ENCODE assay signal across 8 cellular contexts in genomic region chr5:76372320-76373054, GRCh38. TPM values are rescaled to one million over a fixed set of nuclear protein-coding genes. Genes with fewer than 3 reads are reported as not detected.
A peak's percentile ranks its signal among the peaks of the same experiment; 100 is the strongest.
DNase-seq lines count a peak whose midpoint lies in the region; ATAC-seq and TF ChIP-seq lines count a peak whose summit lies in the region.

No MANE protein-coding gene starts in this region.

- H4K8ac ChIP-seq in mesenchymal stem cell (ENCODE audit: low read length): peak overlapping the region; percentile 52

- peak overlapping the region in 1 of 2 experiments; percentile 19 for H3K14ac ChIP-seq in mesenchymal stem cell (ENCODE audit: low read length in 2 of 2)

- peaks cover 0 to 20% (median 7%) of the 10 kb centered on the region in 4 donors for H3K4me1 Mint-ChIP-seq in CD4-positive, CD25-positive, alpha-beta regulatory T cell
- H3K4me1 Mint-ChIP-seq in MCF 10A (ENCODE audit: insufficient read depth, unreplicated experiment): peaks cover 14% of the 10 kb centered on the region

- no peak overlapping the region for H2BK5ac ChIP-seq in mesenchymal stem cell (ENCODE audit: low read depth, low read length, poor library complexity, severe bottlenecking)

- H3K4me3 Mint-ChIP-seq in CD4-positive, CD25-positive, alpha-beta regulatory T cell: no peak overlapping the region
- no peak overlapping the region for H3K4me3 Mint-ChIP-seq in MCF 10A (ENCODE audit: unreplicated experiment)

- peak overlapping the region in 1 of 2 experiments; percentile 65 for H2BK12ac ChIP-seq in mesenchymal stem cell (ENCODE audit: low read length in 2 of 2)

- H3K4ac ChIP-seq in mesenchymal stem cell (ENCODE audit: low read depth in 1 of 2, low read length in 2 of 2): peak overlapping the region; percentile 6 to 57

- intact Hi-C loops in MCF 10A (cut with micrococcal nuclease): no loop called here

- BruUV-seq in MCF 10A (replicated peaks; lab: Mats Ljungman, UMichigan): no TSS peak

- POLR2A ChIA-PET in MCF 10A (lab: Yijun Ruan, JAX): interaction anchor here (1.1 to 1.3 kb wide), 2 partner anchors 12 to 657 kb away, joined by 4 to 5 read pairs; partner anchors contain the start of gene AGGF1

- no peak overlapping the region for H2BK15ac ChIP-seq in mesenchymal stem cell (ENCODE audit: low read depth, poor library complexity, severe bottlenecking)

- H3K27me3 Mint-ChIP-seq in CD4-positive, CD25-positive, alpha-beta regulatory T cell: peaks cover 4% of the 10 kb centered on the region
- no peaks in the 10 kb centered on the region for H3K27me3 Mint-ChIP-seq in MCF 10A (ENCODE audit: insufficient read depth, unreplicated experiment)

- no peak overlapping the region for H2AK5ac ChIP-seq in mesenchymal stem cell (ENCODE audit: low read length, severe bottlenecking)

- peak overlapping the region; percentile 5 for H4K91ac ChIP-seq in mesenchymal stem cell (ENCODE audit: low read length)

- H3K36me3 Mint-ChIP-seq in CD4-positive, CD25-positive, alpha-beta regulatory T cell: no peaks in the 10 kb centered on the region
- no peaks in the 10 kb centered on the region for H3K36me3 Mint-ChIP-seq in MCF 10A (ENCODE audit: insufficient read depth, unreplicated experiment)

- 24% methylated on average over 11 of the region's 11 CpGs for WGBS in mesenchymal stem cell

- DNase-seq in CD4-positive, CD25-positive, alpha-beta regulatory T cell: no peak
- peak; percentile 80 for DNase-seq in LHCN-M2 (ENCODE audit: low read depth)
- peak; percentile 90 for DNase-seq in MCF 10A (ENCODE audit: unreplicated experiment)
- DNase-seq in mesenchymal stem cell: peak; percentile 96
- no peak for DNase-seq in stimulated activated CD4-positive, alpha-beta T cell treated with anti-CD3 and anti-CD28 coated beads, Interleukin-4, amount 100 ng/mL, for 4 hours
- DNase-seq in right atrium auricular region (ENCODE audit: low spot score): no peak

- no peak overlapping the region for H3K27ac ChIP-seq in CD4-positive, CD25-positive, alpha-beta regulatory T cell (ENCODE audit: insufficient read depth, low read length, poor library complexity, severe bottlenecking)
- H3K27ac ChIP-seq in mesenchymal stem cell (ENCODE audit: low read length, poor library complexity, severe bottlenecking) (no peak overlapping the region), right atrium auricular region (no peak overlapping the region)

- H3K9me3 ChIP-seq in CD4-positive, CD25-positive, alpha-beta regulatory T cell (ENCODE audit: control insufficient read depth in 2 of 2, low read length in 2 of 2): no peaks in the 10 kb centered on the region
- H3K9me3 ChIP-seq in mesenchymal stem cell (ENCODE audit: control insufficient read depth, low read length): no peaks in the 10 kb centered on the region
- H3K9me3 ChIP-seq in right atrium auricular region: no peaks in the 10 kb centered on the region

- no peak overlapping the region for H2BK120ac ChIP-seq in mesenchymal stem cell (ENCODE audit: low read depth, low read length)

- peak overlapping the region in 2 of 3 donors; percentile 35 to 36 for H3K27ac Mint-ChIP-seq in CD4-positive, CD25-positive, alpha-beta regulatory T cell
- H3K27ac Mint-ChIP-seq in MCF 10A (ENCODE audit: low read depth, unreplicated experiment): no peak overlapping the region

- H3K9me3 Mint-ChIP-seq in CD4-positive, CD25-positive, alpha-beta regulatory T cell: no peaks in the 10 kb centered on the region
- H3K9me3 Mint-ChIP-seq in MCF 10A (ENCODE audit: unreplicated experiment): peaks cover 7% of the 10 kb centered on the region

- TF ChIP-seq CTCF in MCF 10A (IDR thresholded peaks at IDR 0.05; ENCODE audit: unreplicated experiment) (no peak), right atrium auricular region (IDR thresholded peaks at IDR 0.05) (no peak)

- peaks cover 8% of the 10 kb centered on the region for H3K36me3 ChIP-seq in CD4-positive, CD25-positive, alpha-beta regulatory T cell (ENCODE audit: control insufficient read depth, insufficient read depth, low read length)
- H3K36me3 ChIP-seq in mesenchymal stem cell (ENCODE audit: control insufficient read depth in 1 of 2, insufficient read depth in 2 of 2, low read depth in 1 of 2, low read length in 2 of 2): no peaks in the 10 kb centered on the region
- H3K36me3 ChIP-seq in right atrium auricular region: no peaks in the 10 kb centered on the region

- peak overlapping the region; percentile 64 to 73 for H3K18ac ChIP-seq in mesenchymal stem cell (ENCODE audit: low read depth in 1 of 2, low read length in 2 of 2)

- H3K27me3 ChIP-seq in CD4-positive, CD25-positive, alpha-beta regulatory T cell (ENCODE audit: control insufficient read depth, insufficient read depth, low read length): no peaks in the 10 kb centered on the region
- H3K27me3 ChIP-seq in mesenchymal stem cell (ENCODE audit: control insufficient read depth in 1 of 2, insufficient read depth in 1 of 2, low read length in 2 of 2) (peaks cover 2 to 4% of the 10 kb centered on the region in 2 experiments), right atrium auricular region (no peaks in the 10 kb centered on the region)

- no peak overlapping the region for H2AFZ ChIP-seq in mesenchymal stem cell (ENCODE audit: low read depth, low read length)

- no peak overlapping the region for H3K9ac ChIP-seq in mesenchymal stem cell (ENCODE audit: low read length)

- no peak overlapping the region for H3K23ac ChIP-seq in mesenchymal stem cell (ENCODE audit: low read length in 2 of 2)

- ATAC-seq in CD4-positive, CD25-positive, alpha-beta regulatory T cell (ENCODE audit: low read depth in 2 of 2): no peak
- ATAC-seq in HG02852 (IDR thresholded peaks at IDR 0.05; ENCODE audit: unreplicated experiment): no peak
- ATAC-seq in GM18867 (IDR thresholded peaks at IDR 0.05; ENCODE audit: unreplicated experiment): no peak

- no peak overlapping the region for H3K4me2 ChIP-seq in mesenchymal stem cell (ENCODE audit: low read length, poor library complexity, severe bottlenecking)

- H3K4me1 ChIP-seq in CD4-positive, CD25-positive, alpha-beta regulatory T cell (ENCODE audit: control insufficient read depth, insufficient read depth, low read length, poor library complexity, severe bottlenecking): no peaks in the 10 kb centered on the region
- H3K4me1 ChIP-seq in mesenchymal stem cell (ENCODE audit: control insufficient read depth, insufficient read depth, low read depth, low read length) (peaks cover 11% of the 10 kb centered on the region), right atrium auricular region (peaks cover 0 to 7% of the 10 kb centered on the region in 2 donors)

- no peaks in the 10 kb centered on the region for H3K79me1 ChIP-seq in mesenchymal stem cell (replicated peaks; ENCODE audit: low read length, poor library complexity, severe bottlenecking)

- CTCF ChIA-PET in MCF 10A (lab: Yijun Ruan, JAX): interaction anchor here (1.1 to 1.4 kb wide), 2 partner anchors 34 to 169 kb away, joined by 3 to 4 read pairs; no protein-coding TSS in a partner anchor

- no peak overlapping the region for H3K4me3 ChIP-seq in CD4-positive, CD25-positive, alpha-beta regulatory T cell (ENCODE audit: low read depth, low read length)
- no peak overlapping the region for H3K4me3 ChIP-seq in mesenchymal stem cell (ENCODE audit: insufficient read depth in 1 of 2, low read depth in 1 of 2, low read length in 2 of 2)
- no peak overlapping the region for H3K4me3 ChIP-seq in right atrium auricular region

RNA-seq across cellular contexts. Expression of gene IQGAP2, which starts 30.6 kb away (rescaled TPM):
- total RNA-seq in CD4-positive, CD25-positive, alpha-beta regulatory T cell: 214 TPM
- 10 to 100 TPM; 53.9 to 70.2 (median 59.2) TPM for polyA plus RNA-seq in CD4-positive, CD25-positive, alpha-beta regulatory T cell
- total RNA-seq in LHCN-M2 (2014; rRNA removed) (0.17 and 1.3 TPM in 2 replicates), MCF 10A (2022) (0.93 and 1.5 TPM in 2 replicates), right atrium auricular region (10 to 100 TPM in 1 of 2 donors, 1 to 10 TPM in 1; 5.4 to 12.3 TPM)
- 0.05 TPM for polyA plus RNA-seq in LHCN-M2 (2012)
- polyA plus RNA-seq in mesenchymal stem cell (2013, experiment 1 of 2): 2.2 TPM
- polyA plus RNA-seq in mesenchymal stem cell (2013, experiment 2 of 2): 2.3 TPM

Comparison
In these comparisons a context has a peak if more than half of its experiments do, and no peak if none do; other contexts are left out.
1. DNase-seq: peak in LHCN-M2 (single experiment), MCF 10A (single experiment) and mesenchymal stem cell (single experiment); none in CD4-positive, CD25-positive, alpha-beta regulatory T cell (0 of 3), stimulated activated CD4-positive, alpha-beta T cell treated with anti-CD3 and anti-CD28 coated beads, Interleukin-4, amount 100 ng/mL, for 4 hours (0 of 2) and right atrium auricular region (single experiment).
2. RNA of gene IQGAP2, which starts 30.6 kb away (total RNA-seq): 214 TPM in CD4-positive, CD25-positive, alpha-beta regulatory T cell (single experiment); 5.4 to 12.3 TPM in right atrium auricular region, 0.93 to 1.5 TPM in MCF 10A and 0.17 to 1.3 TPM in LHCN-M2; every median in the first group is over 10 times any median in the second.